Comparison of ENCODE assay signal across 8 cellular contexts in the genomic region with DNA sequence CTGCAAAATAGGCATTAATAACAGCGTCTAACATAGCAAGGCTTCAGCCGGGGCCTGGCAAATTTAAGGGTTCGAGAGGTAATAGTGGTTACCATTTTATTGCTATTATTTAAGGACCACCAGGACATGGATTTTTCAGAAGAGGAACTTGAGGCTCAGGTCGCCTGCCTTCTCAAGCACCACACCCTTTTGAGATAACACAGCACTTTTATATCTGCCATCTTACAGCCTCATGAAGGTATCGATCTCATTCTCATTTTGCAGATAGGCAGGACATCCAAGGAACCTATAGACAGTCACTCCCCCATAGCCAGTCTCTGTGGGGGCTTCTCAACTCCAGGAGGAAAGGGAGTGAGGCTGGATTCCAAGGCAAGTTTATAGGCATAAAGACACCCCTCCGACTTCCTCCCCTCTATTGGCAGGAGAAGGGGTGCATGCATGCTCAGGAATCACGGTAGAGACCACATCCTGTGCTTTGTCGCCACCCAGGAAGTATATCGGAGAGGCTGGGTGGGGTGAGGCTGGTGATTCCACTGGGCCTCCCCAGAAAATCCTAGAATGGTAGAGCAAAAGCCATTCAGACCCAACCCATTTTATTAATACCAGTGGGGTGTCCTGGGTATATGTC. TPM values are rescaled to one million over a fixed set of nuclear protein-coding genes. Genes with fewer than 3 reads are reported as not detected.
DNase-seq lines count a peak whose midpoint lies in the region; ATAC-seq and TF ChIP-seq lines count a peak whose summit lies in the region.

No MANE protein-coding gene starts in this region.

- peaks cover 0 to 41% (median 16%) of the 10 kb centered on the region in 5 donors for H3K36me3 Mint-ChIP-seq in naive thymus-derived CD4-positive, alpha-beta T cell

- no peak overlapping the region for H2AFZ ChIP-seq in ACC112 (ENCODE audit: low read length, unreplicated experiment)

- DNase-seq in NOMO-1 (lab: John Stamatoyannopoulos, UW; ENCODE audit: unreplicated experiment in 2 of 2) (peak; percentile 33 to 50), ascending aorta (ENCODE audit: low spot score in 2 of 2) (no peak), NCI-H774 (lab: John Stamatoyannopoulos, UW) (no peak), pons (ENCODE audit: low spot score) (no peak)
- peak in 8 of 9 donors; percentile 52 to 83 (median 74) for DNase-seq in naive thymus-derived CD4-positive, alpha-beta T cell

- H3K79me2 ChIP-seq in ACC112 (ENCODE audit: control insufficient read depth, insufficient read depth, low read length, unreplicated experiment) = peaks cover 80% of the 10 kb centered on the region

- H3K4me1 ChIP-seq in ACC112 (ENCODE audit: control insufficient read depth, insufficient read depth, low read length, unreplicated experiment) = peaks cover 50% of the 10 kb centered on the region
- H3K4me1 ChIP-seq in ascending aorta = peaks cover 24 to 49% of the 10 kb centered on the region in 2 donors
- H3K4me1 ChIP-seq in naive thymus-derived CD4-positive, alpha-beta T cell (ENCODE audit: control insufficient read depth in 2 of 2, insufficient read depth in 2 of 2, low read length in 2 of 2) = peaks cover 60 to 68% of the 10 kb centered on the region in 2 donors

- H3K27me3 ChIP-seq in ACC112 (ENCODE audit: insufficient read depth, low read length) (no peaks in the 10 kb centered on the region), ascending aorta (no peaks in the 10 kb centered on the region)
- H3K27me3 ChIP-seq in naive thymus-derived CD4-positive, alpha-beta T cell (ENCODE audit: control insufficient read depth in 2 of 2, insufficient read depth in 2 of 2, low read length in 2 of 2) = no peaks in the 10 kb centered on the region

- no peaks in the 10 kb centered on the region for H3K36me3 ChIP-seq in ACC112 (ENCODE audit: insufficient read depth, low read length)
- H3K36me3 ChIP-seq in ascending aorta = no peaks in the 10 kb centered on the region
- H3K36me3 ChIP-seq in naive thymus-derived CD4-positive, alpha-beta T cell (ENCODE audit: control insufficient read depth in 2 of 3, insufficient read depth in 3 of 3, low read length in 3 of 3) = peaks cover 0 to 9% (median 0%) of the 10 kb centered on the region in 3 experiments

- H3K4me3 ChIP-seq in ACC112 (ENCODE audit: low read depth, low read length) (peak overlapping the region; percentile 93), ascending aorta (peak overlapping the region; percentile 76 to 80)
- H3K4me3 ChIP-seq in naive thymus-derived CD4-positive, alpha-beta T cell (ENCODE audit: low read length) = peak overlapping the region; percentile 85

- POLR2A ChIA-PET in naive thymus-derived CD4-positive, alpha-beta T cell (lab: Charles Lee) = interaction anchor here (0.9 to 33.3 kb wide), 4 partner anchors 8 to 69 kb away, joined by 4 to 760 read pairs (median 4); a partner anchor contains a TSS

- H3K4me1 Mint-ChIP-seq in naive thymus-derived CD4-positive, alpha-beta T cell = peaks cover 61 to 78% (median 70%) of the 10 kb centered on the region in 7 donors

- H3K27ac ChIP-seq in ACC112 (ENCODE audit: low read depth, low read length) (peak overlapping the region; percentile 68), ascending aorta (peak overlapping the region; percentile 82 to 88)
- peak overlapping the region; percentile 92 for H3K27ac ChIP-seq in naive thymus-derived CD4-positive, alpha-beta T cell (ENCODE audit: low read depth, low read length)

- no peaks in the 10 kb centered on the region for H3K9me3 Mint-ChIP-seq in naive thymus-derived CD4-positive, alpha-beta T cell

- CTCF ChIA-PET in naive thymus-derived CD4-positive, alpha-beta T cell (lab: Charles Lee) = interaction anchor here (0.6 to 5.6 kb wide), 9 partner anchors 10 to 368 kb away, joined by 3 to 50 read pairs (median 4); no protein-coding TSS in a partner anchor

- H3K27me3 Mint-ChIP-seq in naive thymus-derived CD4-positive, alpha-beta T cell = no peaks in the 10 kb centered on the region

- H3K9me3 ChIP-seq in ascending aorta = no peaks in the 10 kb centered on the region
- H3K9me3 ChIP-seq in naive thymus-derived CD4-positive, alpha-beta T cell (ENCODE audit: control insufficient read depth in 2 of 3, low read length in 3 of 3) = no peaks in the 10 kb centered on the region

- ATAC-seq in GM19452 (IDR thresholded peaks at IDR 0.05; ENCODE audit: unreplicated experiment) (peak; percentile 29), HG02610 (IDR thresholded peaks at IDR 0.05; ENCODE audit: unreplicated experiment) (no peak)
- peak; percentile 54 for ATAC-seq in naive thymus-derived CD4-positive, alpha-beta T cell

- intact Hi-C loops in ascending aorta (cut with DNase I) = loop anchor here (5.0 kb wide), 1 partner anchor 97 kb away; a partner anchor contains a TSS
- intact Hi-C loops in naive thymus-derived CD4-positive, alpha-beta T cell (cut with micrococcal nuclease) = loop anchor here (1.0 to 5.0 kb wide), 8 partner anchors 9 to 602 kb away; a partner anchor contains a TSS

- H3K27ac Mint-ChIP-seq in naive thymus-derived CD4-positive, alpha-beta T cell = peak overlapping the region; percentile 90 to 99 (median 96)

- TF ChIP-seq CTCF in ascending aorta (IDR thresholded peaks at IDR 0.05) = no peak

- peak overlapping the region; percentile 94 to 99 (median 96) for H3K4me3 Mint-ChIP-seq in naive thymus-derived CD4-positive, alpha-beta T cell

RNA-seq across cellular contexts. Expression of a gene that starts 2.3 kb away (rescaled TPM):
- 334 TPM for total RNA-seq in ascending aorta
- 100 to 1,000 TPM; 212 to 512 (median 272) TPM for total RNA-seq in naive thymus-derived CD4-positive, alpha-beta T cell
- polyA plus RNA-seq in naive thymus-derived CD4-positive, alpha-beta T cell = 100 to 1,000 TPM; 272 to 295 TPM

Comparison
In these comparisons a context has a peak if more than half of its experiments do, and no peak if none do; other contexts are left out.
1. DNase-seq: peak in NOMO-1 (2 of 2) and naive thymus-derived CD4-positive, alpha-beta T cell (8 of 9); none in ascending aorta (0 of 2), NCI-H774 (single experiment) and pons (single experiment).
2. Peak in every context shown above with its lines, with median percentiles within 50 percentile points of each other: H3K27ac ChIP-seq and H3K4me3 ChIP-seq.